In the genomic region with DNA sequence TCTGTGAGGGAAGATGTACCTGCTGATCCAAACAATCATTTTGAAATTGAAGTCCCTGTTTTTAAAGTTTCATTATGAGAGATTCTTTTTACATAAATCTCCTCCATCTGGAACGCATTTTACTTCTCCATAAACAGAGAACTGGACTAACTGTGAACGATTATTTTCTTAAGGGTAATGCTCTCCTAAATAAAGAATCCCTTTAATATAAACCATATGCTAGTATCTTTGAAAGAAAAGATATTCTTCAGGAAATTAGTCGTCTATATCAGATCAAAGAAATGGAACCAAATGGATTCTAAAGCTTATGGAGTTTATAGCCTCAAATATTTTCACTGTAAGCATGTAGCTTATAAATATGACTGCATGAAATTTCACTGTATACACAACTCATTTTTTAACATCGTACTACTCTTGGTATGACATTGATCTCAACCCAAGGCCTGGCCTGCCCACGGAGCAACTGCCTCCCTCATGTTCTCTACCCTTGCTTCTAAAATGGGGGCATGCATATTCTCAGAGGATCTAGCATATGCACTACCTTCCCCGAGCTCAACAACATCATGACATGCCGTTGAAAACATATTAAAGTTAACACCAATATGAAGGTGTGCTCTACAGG, we compare ENCODE assay signal across 21 cellular contexts.
DNase-seq lines count a peak whose midpoint lies in the region; ATAC-seq, FAIRE-seq and TF ChIP-seq lines count a peak whose summit lies in the region.
"Had no signal": no experiment of that assay in that cellular context is flagged by ENCODE, and none has a peak within 500 bp of the region (broad histone marks: within the 10 kb centered on the region; RNA-seq: fewer than 3 reads in every experiment).

No MANE protein-coding gene starts in this region.

- peaks cover 7 to 17% of the 10 kb centered on the region in 2 experiments; a peak in 2 of 4 replicates for H3K79me1 ChIP-seq in IMR-90 (ENCODE audit: low read depth in 1 of 2, low read length in 2 of 2)

- H3K9ac ChIP-seq in IMR-90 (ENCODE audit: low read depth, low read length): no peak overlapping the region

- peaks cover 7% of the 10 kb centered on the region for H3K4me1 ChIP-seq in A673 (ENCODE audit: insufficient read depth, low read length, poor library complexity, severe bottlenecking)
- H3K4me1 ChIP-seq in IMR-90 (ENCODE audit: control insufficient read depth, insufficient read depth, low read length): peaks cover 8% of the 10 kb centered on the region
- H3K4me1 ChIP-seq: upper lobe of left lung had no signal

- CTCF ChIA-PET in A673 (lab: Charles Lee) (interaction anchor here (0.7 kb wide), 1 partner anchor 65 kb away, joined by 6 read pairs; no protein-coding TSS in a partner anchor), IMR-90 (lab: Yijun Ruan, JAX) (interaction anchor here (0.6 kb wide), 1 partner anchor 286 kb away, joined by 3 read pairs; no protein-coding TSS in a partner anchor), GM10248 (lab: Yijun Ruan, JAX) (interaction anchor here (1.0 to 3.3 kb wide), 5 partner anchors 9 to 35 kb away, joined by 3 to 15 read pairs (median 6); no protein-coding TSS in a partner anchor)

- H3K4me3 ChIP-seq in A673 (ENCODE audit: low read depth, low read length, poor library complexity, severe bottlenecking) (no peak overlapping the region), IMR-90 (ENCODE audit: insufficient read depth, low read depth, low read length) (no peak overlapping the region), coronary artery (no peak overlapping the region)
- H3K4me3 ChIP-seq: upper lobe of left lung had no signal

- in situ Hi-C loops in IMR-90 (cut with MboI; ENCODE audit: low sequenced_read_pairs): no loop called here

- peak; percentile 91 for ATAC-seq in IMR-90 (ENCODE audit: low read depth)
- ATAC-seq: activated CD8-positive, alpha-beta T cell treated with anti-CD3 and anti-CD28 coated beads for 36 hours; esophagus mucosa; natural killer cell; PC-3; stimulated activated naive CD8-positive, alpha-beta T cell treated with anti-CD3 and anti-CD28 coated beads, Interleukin-15, Interleukin-2, amounts not matched to agents 100 U/mL and 50 U/mL, for 24 hours had no signal

- H3K23ac ChIP-seq in IMR-90 (ENCODE audit: low read depth, low read length): peak overlapping the region; percentile 81

- H2AFZ ChIP-seq in IMR-90 (replicated peaks; ENCODE audit: low read length, poor library complexity): no peak overlapping the region

- DNase-seq in A673 (ENCODE audit: low spot score) (peak; percentile 25), IMR-90 (peak; percentile 73), coronary artery (ENCODE audit: low spot score) (no peak), GM10248 (ENCODE audit: extremely low spot score) (no peak), GM12892 (ENCODE audit: insufficient read length) (no peak), NCI-H2029 (lab: John Stamatoyannopoulos, UW) (no peak)
- DNase-seq in stimulated activated CD4-positive, alpha-beta T cell treated with anti-CD3 and anti-CD28 coated beads, Interleukin-4, amount 100 ng/mL, for 24 hours: no peak
- DNase-seq: activated CD8-positive, alpha-beta T cell treated with anti-CD3 and anti-CD28 coated beads for 36 hours; activated naive CD4-positive, alpha-beta T cell treated with anti-CD3 and anti-CD28 coated beads, Interleukin-2, amount 50 U/mL, for 16 hours; activated T-cell treated with anti-CD3 and anti-CD28 coated beads, Interleukin-2, amount 50 U/mL, for 24 hours; natural killer cell; NCI-H146; PC-3; posterior cingulate gyrus; SIG-M5; stimulated activated CD4-positive, alpha-beta T cell treated with anti-CD3 and anti-CD28 coated beads, Interleukin-2, amount 100 ng/mL, for 24 hours; stimulated activated naive CD8-positive, alpha-beta T cell treated with anti-CD3 and anti-CD28 coated beads, Interleukin-15, Interleukin-2, amounts not matched to agents 100 U/mL and 50 U/mL, for 24 hours; upper lobe of left lung had no signal

- H3K36me3 ChIP-seq in A673 (ENCODE audit: insufficient read depth, low read length, poor library complexity, severe bottlenecking) (peaks cover 30% of the 10 kb centered on the region), IMR-90 (ENCODE audit: control insufficient read depth, insufficient read depth, low read length) (peaks cover 33% of the 10 kb centered on the region)

- dilution Hi-C loops in IMR-90 (cut with HindIII; ENCODE audit: low sequenced_read_pairs, unreplicated experiment): no loop called here

- 39% methylated on average over 2 of the region's 7 CpGs; no CpG with 5 or more reads in 1 of the 2 experiments for WGBS in IMR-90 (ENCODE audit: extremely low coverage in 2 of 2, insufficient read length in 1 of 2), 2 experiments

- no peak for TF ChIP-seq POLR2A in IMR-90 (IDR thresholded peaks at IDR 0.05; ENCODE audit: low read depth, low read length)
- TF ChIP-seq POLR2A in GM12892 (IDR thresholded peaks at IDR 0.05; ENCODE audit: low read depth, low read length): no peak

- POLR2A ChIA-PET in A673 (lab: Charles Lee; ENCODE audit: low non-redundant PET) (no interaction called here), IMR-90 (lab: Charles Lee; ENCODE audit: unreplicated experiment) (no interaction called here), GM10248 (lab: Yijun Ruan, JAX) (no interaction called here)

- no peaks in the 10 kb centered on the region for H3K9me3 ChIP-seq in A673 (ENCODE audit: low read depth, low read length, poor library complexity, severe bottlenecking)
- H3K9me3 ChIP-seq in IMR-90 (ENCODE audit: control insufficient read depth, insufficient read depth, low read length): no peaks in the 10 kb centered on the region
- H3K9me3 ChIP-seq: upper lobe of left lung had no signal

- H3K14ac ChIP-seq in IMR-90 (replicated peaks; ENCODE audit: low read depth, low read length): peak overlapping the region; percentile 68

- peak overlapping the region; percentile 59 for H2BK20ac ChIP-seq in IMR-90 (ENCODE audit: low read depth, low read length)

- H4K20me1 ChIP-seq in IMR-90 (ENCODE audit: insufficient read depth, low read length): peaks cover 3% of the 10 kb centered on the region; the same call in 1 of the 2 replicates

- H3K4me2 ChIP-seq in IMR-90 (ENCODE audit: low read depth, low read length): peak overlapping the region; percentile 40

- TF ChIP-seq CTCF in A673 (conservative IDR thresholded peaks at IDR 0.05; ENCODE audit: low read depth, low read length): no peak
- no peak for TF ChIP-seq CTCF in IMR-90 (conservative IDR thresholded peaks at IDR 0.05; ENCODE audit: low read depth, low read length)
- no peak for TF ChIP-seq CTCF in coronary artery (IDR thresholded peaks at IDR 0.05)
- TF ChIP-seq CTCF in GM10248 (IDR thresholded peaks at IDR 0.05; ENCODE audit: control extremely low read depth, extremely low read depth, low read depth, missing control alignments): no peak

- no peak overlapping the region for H3K56ac ChIP-seq in IMR-90 (ENCODE audit: extremely low read depth, insufficient read depth, low read length)

- TF ChIP-seq RAD21 in IMR-90 (IDR thresholded peaks at IDR 0.05; ENCODE audit: low read length): no peak

- intact Hi-C loops in A673 (cut with micrococcal nuclease; ENCODE audit: unreplicated experiment): no loop called here
- intact Hi-C loops in IMR-90 (cut with micrococcal nuclease): loop anchor here (2.0 kb wide), 1 partner anchor 65 kb away; no protein-coding TSS in a partner anchor

- H2BK5ac ChIP-seq in IMR-90 (ENCODE audit: low read depth, low read length, poor library complexity, severe bottlenecking): peak overlapping the region; percentile 10

- peak overlapping the region; percentile 51; the same call in 1 of the 2 replicates for H2AK5ac ChIP-seq in IMR-90 (ENCODE audit: low read depth, low read length)

- H3K9me1 ChIP-seq in IMR-90 (ENCODE audit: insufficient read depth, low read length): peaks cover 3% of the 10 kb centered on the region

- no peak overlapping the region for H2AK9ac ChIP-seq in IMR-90 (replicated peaks; ENCODE audit: low read depth, low read length, poor library complexity)

- H4K91ac ChIP-seq in IMR-90 (ENCODE audit: insufficient read depth, low read depth, low read length): no peak overlapping the region; the same call in 1 of the 2 replicates

- FAIRE-seq in islet of Langerhans (lab: Jason Lieb, UNC) (peak; percentile 36), GM12892 (lab: Jason Lieb, UNC) (no peak)
- FAIRE-seq: bronchial epithelial cell had no signal

- no TSS peak for BruUV-seq in A673 (replicated peaks; lab: Mats Ljungman, UMichigan)
- no TSS peak for BruUV-seq in IMR-90 (replicated peaks; lab: Mats Ljungman, UMichigan)

- H3K27me3 ChIP-seq in A673 (replicated peaks; ENCODE audit: insufficient read depth, low read depth, low read length, poor library complexity) (no peaks in the 10 kb centered on the region), IMR-90 (ENCODE audit: control insufficient read depth, insufficient read depth, low read length) (no peaks in the 10 kb centered on the region)
- H3K27me3 ChIP-seq: upper lobe of left lung had no signal

- peak overlapping the region; percentile 10 for H3K18ac ChIP-seq in IMR-90 (ENCODE audit: low read depth, low read length)

- H4K8ac ChIP-seq in IMR-90 (ENCODE audit: low read depth in 2 of 2, low read length in 2 of 2): peak overlapping the region in 1 of 2 experiments; percentile 61; a peak in 1 of 4 replicates

- peak overlapping the region; percentile 1; the same call in 1 of the 2 replicates for H4K5ac ChIP-seq in IMR-90 (ENCODE audit: low read depth, low read length)

- H2BK120ac ChIP-seq in IMR-90 (ENCODE audit: low read depth, low read length): peak overlapping the region; percentile 77

- H2BK15ac ChIP-seq in IMR-90 (ENCODE audit: low read depth, low read length): no peak overlapping the region; the same call in 2 of the 3 replicates

- H3K4ac ChIP-seq in IMR-90 (ENCODE audit: low read depth, low read length): peak overlapping the region; percentile 66

- peak overlapping the region; percentile 28 for H3K27ac ChIP-seq in A673 (ENCODE audit: low read depth, low read length, poor library complexity, severe bottlenecking)
- H3K27ac ChIP-seq in IMR-90 (ENCODE audit: insufficient read depth, low read length): peak overlapping the region; percentile 53; the same call in 1 of the 2 replicates
- H3K27ac ChIP-seq in coronary artery: peak overlapping the region; percentile 15 to 64
- H3K27ac ChIP-seq: upper lobe of left lung had no signal

TF ChIP-seq in IMR-90, 13 proteins besides CTCF, POLR2A, EP300 and RAD21:
- no peak for TF ChIP-seq RCOR1 (IDR thresholded peaks at IDR 0.05; ENCODE audit: insufficient replicate concordance, low read length)
- no peak for TF ChIP-seq MAZ (IDR thresholded peaks at IDR 0.05; ENCODE audit: borderline replicate concordance, low read depth, low read length)
- no peak for TF ChIP-seq MXI1 (IDR thresholded peaks at IDR 0.05; ENCODE audit: borderline replicate concordance, low read depth, low read length)
- no peak for TF ChIP-seq CEBPB (IDR thresholded peaks at IDR 0.05; ENCODE audit: low read depth, low read length)
- no peak for TF ChIP-seq CHD1 (IDR thresholded peaks at IDR 0.05; ENCODE audit: low read depth, low read length)
- TF ChIP-seq BHLHE40 (IDR thresholded peaks at IDR 0.05; ENCODE audit: low read depth, low read length): no peak

Comparison
In these comparisons a context has a peak if more than half of its experiments do, and no peak if none do; other contexts are left out.
1. DNase-seq: peak in A673 (single experiment) and IMR-90 (single experiment); none in coronary artery (single experiment), GM10248 (single experiment), stimulated activated CD4-positive, alpha-beta T cell treated with anti-CD3 and anti-CD28 coated beads, Interleukin-4, amount 100 ng/mL, for 24 hours (single experiment), GM12892 (single experiment) and NCI-H2029 (single experiment).
2. Peak in every context shown above with its lines, with median percentiles within 50 percentile points of each other: H3K27ac ChIP-seq.